In the genomic region with DNA sequence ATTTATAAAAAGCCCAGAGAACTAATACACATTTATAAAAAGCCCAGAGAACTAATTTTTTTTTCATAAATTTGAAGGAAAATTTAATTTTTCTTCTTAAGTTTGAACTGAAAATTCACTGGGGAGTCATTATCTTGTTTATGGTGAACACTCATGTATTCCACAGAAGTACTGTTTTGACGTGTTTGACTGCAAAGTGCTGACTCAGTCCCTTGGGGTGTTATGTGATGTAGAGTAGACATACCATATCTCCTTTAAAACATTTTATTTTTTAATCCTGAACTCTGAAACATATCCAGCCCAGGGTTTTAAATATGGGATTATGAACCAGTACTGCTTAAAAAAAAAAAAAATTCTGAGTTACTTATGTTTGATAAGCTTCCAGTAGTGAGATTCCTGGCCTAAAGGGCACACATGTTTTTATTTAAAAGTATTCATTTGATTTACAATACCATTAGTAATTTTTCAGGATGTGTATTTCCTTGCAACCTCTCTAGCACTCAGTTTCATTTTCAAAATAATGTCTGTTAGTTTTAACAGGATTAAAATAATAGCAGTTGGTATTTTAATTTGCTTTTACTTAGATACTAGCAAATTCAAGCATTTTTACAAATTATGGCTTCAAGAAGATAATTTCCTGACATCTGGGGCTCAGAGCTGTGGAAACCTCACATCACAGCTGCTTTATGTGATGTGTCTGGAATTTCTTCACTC, we compare ENCODE assay signal across 1 cellular context.
A peak's percentile ranks its signal among the peaks of the same experiment; 100 is the strongest.
TF ChIP-seq lines count a peak whose summit lies in the region.

No MANE protein-coding gene starts in this region.

TF ChIP-seq in K562, 482 proteins besides CTCF, POLR2A, EP300 and RAD21:
- TF ChIP-seq C11orf30 (IDR thresholded peaks at IDR 0.05; ENCODE audit: low read depth) (peak; percentile 56), ILF3 (IDR thresholded peaks at IDR 0.05; ENCODE audit: borderline replicate concordance) (no peak), MCM3 (IDR thresholded peaks at IDR 0.05) (no peak), DPF2 (IDR thresholded peaks at IDR 0.05) (no peak), HMG20A (CRISPR knock-in tag; conservative IDR thresholded peaks at IDR 0.05) (no peak), ZSCAN29 (IDR thresholded peaks at IDR 0.05) (no peak), HLTF (IDR thresholded peaks at IDR 0.05) (no peak), ARHGAP35 (IDR thresholded peaks at IDR 0.05; ENCODE audit: partially characterized antibody) (no peak), ELF4 (CRISPR knock-in tag; IDR thresholded peaks at IDR 0.05) (no peak), KLF13 (tag; IDR thresholded peaks at IDR 0.05; ENCODE audit: borderline replicate concordance, low read depth) (no peak), MAFG (tag; conservative IDR thresholded peaks at IDR 0.05) (peak; percentile 36; the same call in 1 of the 2 replicates), BRCA1 (IDR thresholded peaks at IDR 0.05) (no peak), BRCA1 (CRISPR knock-in tag; IDR thresholded peaks at IDR 0.05) (no peak), MAFF (IDR thresholded peaks at IDR 0.05; ENCODE audit: low read length) (peak; percentile 56), MAFK (IDR thresholded peaks at IDR 0.05; ENCODE audit: low read length) (peak; percentile 69), TCF3 (CRISPR knock-in tag; IDR thresholded peaks at IDR 0.05) (no peak), ZNF316 (IDR thresholded peaks at IDR 0.05) (peak; percentile 68), POU5F1 (IDR thresholded peaks at IDR 0.05; ENCODE audit: borderline replicate concordance, low read depth, low read length, partially characterized antibody) (no peak), CCAR2 (IDR thresholded peaks at IDR 0.05; ENCODE audit: low read depth, low read length) (no peak)
- TF ChIP-seq, protein P1, sequence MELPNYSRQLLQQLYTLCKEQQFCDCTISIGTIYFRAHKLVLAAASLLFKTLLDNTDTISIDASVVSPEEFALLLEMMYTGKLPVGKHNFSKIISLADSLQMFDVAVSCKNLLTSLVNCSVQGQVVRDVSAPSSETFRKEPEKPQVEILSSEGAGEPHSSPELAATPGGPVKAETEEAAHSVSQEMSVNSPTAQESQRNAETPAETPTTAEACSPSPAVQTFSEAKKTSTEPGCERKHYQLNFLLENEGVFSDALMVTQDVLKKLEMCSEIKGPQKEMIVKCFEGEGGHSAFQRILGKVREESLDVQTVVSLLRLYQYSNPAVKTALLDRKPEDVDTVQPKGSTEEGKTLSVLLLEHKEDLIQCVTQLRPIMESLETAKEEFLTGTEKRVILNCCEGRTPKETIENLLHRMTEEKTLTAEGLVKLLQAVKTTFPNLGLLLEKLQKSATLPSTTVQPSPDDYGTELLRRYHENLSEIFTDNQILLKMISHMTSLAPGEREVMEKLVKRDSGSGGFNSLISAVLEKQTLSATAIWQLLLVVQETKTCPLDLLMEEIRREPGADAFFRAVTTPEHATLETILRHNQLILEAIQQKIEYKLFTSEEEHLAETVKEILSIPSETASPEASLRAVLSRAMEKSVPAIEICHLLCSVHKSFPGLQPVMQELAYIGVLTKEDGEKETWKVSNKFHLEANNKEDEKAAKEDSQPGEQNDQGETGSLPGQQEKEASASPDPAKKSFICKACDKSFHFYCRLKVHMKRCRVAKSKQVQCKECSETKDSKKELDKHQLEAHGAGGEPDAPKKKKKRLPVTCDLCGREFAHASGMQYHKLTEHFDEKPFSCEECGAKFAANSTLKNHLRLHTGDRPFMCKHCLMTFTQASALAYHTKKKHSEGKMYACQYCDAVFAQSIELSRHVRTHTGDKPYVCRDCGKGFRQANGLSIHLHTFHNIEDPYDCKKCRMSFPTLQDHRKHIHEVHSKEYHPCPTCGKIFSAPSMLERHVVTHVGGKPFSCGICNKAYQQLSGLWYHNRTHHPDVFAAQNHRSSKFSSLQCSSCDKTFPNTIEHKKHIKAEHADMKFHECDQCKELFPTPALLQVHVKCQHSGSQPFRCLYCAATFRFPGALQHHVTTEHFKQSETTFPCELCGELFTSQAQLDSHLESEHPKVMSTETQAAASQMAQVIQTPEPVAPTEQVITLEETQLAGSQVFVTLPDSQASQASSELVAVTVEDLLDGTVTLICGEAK (IDR thresholded peaks at IDR 0.05) = no peak
- TF ChIP-seq, protein P1 (CRISPR knock-in tag; IDR thresholded peaks at IDR 0.05) = no peak
- TF ChIP-seq, protein P2, sequence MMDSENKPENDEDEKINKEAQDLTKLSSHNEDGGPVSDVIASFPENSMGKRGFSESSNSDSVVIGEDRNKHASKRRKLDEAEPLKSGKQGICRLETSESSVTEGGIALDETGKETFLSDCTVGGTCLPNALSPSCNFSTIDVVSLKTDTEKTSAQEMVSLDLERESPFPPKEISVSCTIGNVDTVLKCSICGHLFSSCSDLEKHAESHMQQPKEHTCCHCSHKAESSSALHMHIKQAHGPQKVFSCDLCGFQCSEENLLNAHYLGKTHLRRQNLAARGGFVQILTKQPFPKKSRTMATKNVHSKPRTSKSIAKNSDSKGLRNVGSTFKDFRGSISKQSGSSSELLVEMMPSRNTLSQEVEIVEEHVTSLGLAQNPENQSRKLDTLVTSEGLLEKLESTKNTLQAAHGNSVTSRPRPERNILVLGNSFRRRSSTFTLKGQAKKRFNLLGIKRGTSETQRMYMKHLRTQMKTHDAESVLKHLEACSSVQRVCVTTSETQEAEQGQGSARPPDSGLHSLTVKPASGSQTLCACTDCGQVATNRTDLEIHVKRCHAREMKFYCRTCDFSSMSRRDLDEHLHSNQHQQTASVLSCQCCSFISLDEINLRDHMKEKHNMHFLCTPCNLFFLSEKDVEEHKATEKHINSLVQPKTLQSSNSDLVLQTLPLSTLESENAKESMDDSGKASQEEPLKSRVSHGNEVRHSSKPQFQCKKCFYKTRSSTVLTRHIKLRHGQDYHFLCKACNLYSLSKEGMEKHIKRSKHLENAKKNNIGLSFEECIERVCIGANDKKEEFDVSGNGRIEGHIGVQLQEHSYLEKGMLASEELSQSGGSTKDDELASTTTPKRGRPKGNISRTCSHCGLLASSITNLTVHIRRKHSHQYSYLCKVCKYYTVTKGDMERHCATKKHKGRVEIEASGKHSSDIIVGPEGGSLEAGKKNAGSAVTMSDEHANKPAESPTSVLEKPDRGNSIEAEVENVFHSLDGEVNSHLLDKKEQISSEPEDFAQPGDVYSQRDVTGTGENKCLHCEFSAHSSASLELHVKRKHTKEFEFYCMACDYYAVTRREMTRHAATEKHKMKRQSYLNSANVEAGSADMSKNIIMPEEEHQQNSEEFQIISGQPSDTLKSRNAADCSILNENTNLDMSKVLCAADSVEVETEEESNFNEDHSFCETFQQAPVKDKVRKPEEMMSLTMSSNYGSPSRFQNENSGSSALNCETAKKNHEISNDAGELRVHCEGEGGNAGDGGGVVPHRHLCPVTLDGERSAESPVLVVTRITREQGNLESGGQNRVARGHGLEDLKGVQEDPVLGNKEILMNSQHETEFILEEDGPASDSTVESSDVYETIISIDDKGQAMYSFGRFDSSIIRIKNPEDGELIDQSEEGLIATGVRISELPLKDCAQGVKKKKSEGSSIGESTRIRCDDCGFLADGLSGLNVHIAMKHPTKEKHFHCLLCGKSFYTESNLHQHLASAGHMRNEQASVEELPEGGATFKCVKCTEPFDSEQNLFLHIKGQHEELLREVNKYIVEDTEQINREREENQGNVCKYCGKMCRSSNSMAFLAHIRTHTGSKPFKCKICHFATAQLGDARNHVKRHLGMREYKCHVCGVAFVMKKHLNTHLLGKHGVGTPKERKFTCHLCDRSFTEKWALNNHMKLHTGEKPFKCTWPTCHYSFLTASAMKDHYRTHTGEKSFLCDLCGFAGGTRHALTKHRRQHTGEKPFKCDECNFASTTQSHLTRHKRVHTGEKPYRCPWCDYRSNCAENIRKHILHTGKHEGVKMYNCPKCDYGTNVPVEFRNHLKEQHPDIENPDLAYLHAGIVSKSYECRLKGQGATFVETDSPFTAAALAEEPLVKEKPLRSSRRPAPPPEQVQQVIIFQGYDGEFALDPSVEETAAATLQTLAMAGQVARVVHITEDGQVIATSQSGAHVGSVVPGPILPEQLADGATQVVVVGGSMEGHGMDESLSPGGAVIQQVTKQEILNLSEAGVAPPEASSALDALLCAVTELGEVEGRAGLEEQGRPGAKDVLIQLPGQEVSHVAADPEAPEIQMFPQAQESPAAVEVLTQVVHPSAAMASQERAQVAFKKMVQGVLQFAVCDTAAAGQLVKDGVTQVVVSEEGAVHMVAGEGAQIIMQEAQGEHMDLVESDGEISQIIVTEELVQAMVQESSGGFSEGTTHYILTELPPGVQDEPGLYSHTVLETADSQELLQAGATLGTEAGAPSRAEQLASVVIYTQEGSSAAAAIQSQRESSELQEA (IDR thresholded peaks at IDR 0.05; ENCODE audit: low read depth) = no peak
- TF ChIP-seq, protein P3, sequence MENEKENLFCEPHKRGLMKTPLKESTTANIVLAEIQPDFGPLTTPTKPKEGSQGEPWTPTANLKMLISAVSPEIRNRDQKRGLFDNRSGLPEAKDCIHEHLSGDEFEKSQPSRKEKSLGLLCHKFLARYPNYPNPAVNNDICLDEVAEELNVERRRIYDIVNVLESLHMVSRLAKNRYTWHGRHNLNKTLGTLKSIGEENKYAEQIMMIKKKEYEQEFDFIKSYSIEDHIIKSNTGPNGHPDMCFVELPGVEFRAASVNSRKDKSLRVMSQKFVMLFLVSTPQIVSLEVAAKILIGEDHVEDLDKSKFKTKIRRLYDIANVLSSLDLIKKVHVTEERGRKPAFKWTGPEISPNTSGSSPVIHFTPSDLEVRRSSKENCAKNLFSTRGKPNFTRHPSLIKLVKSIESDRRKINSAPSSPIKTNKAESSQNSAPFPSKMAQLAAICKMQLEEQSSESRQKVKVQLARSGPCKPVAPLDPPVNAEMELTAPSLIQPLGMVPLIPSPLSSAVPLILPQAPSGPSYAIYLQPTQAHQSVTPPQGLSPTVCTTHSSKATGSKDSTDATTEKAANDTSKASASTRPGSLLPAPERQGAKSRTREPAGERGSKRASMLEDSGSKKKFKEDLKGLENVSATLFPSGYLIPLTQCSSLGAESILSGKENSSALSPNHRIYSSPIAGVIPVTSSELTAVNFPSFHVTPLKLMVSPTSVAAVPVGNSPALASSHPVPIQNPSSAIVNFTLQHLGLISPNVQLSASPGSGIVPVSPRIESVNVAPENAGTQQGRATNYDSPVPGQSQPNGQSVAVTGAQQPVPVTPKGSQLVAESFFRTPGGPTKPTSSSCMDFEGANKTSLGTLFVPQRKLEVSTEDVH (IDR thresholded peaks at IDR 0.05; ENCODE audit: low read depth, partially characterized antibody) = no peak
- TF ChIP-seq, protein P4, sequence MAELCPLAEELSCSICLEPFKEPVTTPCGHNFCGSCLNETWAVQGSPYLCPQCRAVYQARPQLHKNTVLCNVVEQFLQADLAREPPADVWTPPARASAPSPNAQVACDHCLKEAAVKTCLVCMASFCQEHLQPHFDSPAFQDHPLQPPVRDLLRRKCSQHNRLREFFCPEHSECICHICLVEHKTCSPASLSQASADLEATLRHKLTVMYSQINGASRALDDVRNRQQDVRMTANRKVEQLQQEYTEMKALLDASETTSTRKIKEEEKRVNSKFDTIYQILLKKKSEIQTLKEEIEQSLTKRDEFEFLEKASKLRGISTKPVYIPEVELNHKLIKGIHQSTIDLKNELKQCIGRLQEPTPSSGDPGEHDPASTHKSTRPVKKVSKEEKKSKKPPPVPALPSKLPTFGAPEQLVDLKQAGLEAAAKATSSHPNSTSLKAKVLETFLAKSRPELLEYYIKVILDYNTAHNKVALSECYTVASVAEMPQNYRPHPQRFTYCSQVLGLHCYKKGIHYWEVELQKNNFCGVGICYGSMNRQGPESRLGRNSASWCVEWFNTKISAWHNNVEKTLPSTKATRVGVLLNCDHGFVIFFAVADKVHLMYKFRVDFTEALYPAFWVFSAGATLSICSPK (IDR thresholded peaks at IDR 0.05; ENCODE audit: borderline replicate concordance) = no peak
